In genomic region chr13:37059848-37060192, GRCh38 we compare ENCODE assay signal across 8 cellular contexts. TPM values are rescaled to one million over a fixed set of nuclear protein-coding genes. Genes with fewer than 3 reads are reported as not detected.
DNase-seq lines count a peak whose midpoint lies in the region; ATAC-seq, FAIRE-seq and TF ChIP-seq lines count a peak whose summit lies in the region.

No MANE protein-coding gene starts in this region.

- H3K27ac Mint-ChIP-seq in activated naive CD4-positive, alpha-beta T cell treated with anti-CD3 and anti-CD28 coated beads, Interleukin-2, amount 10 ng/mL, durations not matched to agents 7 days and 5 days: peak overlapping the region; percentile 91
- H3K27ac Mint-ChIP-seq in neural crest cell (ENCODE audit: unreplicated experiment): no peak overlapping the region

- peaks cover 5% of the 10 kb centered on the region for H3K9me3 Mint-ChIP-seq in activated naive CD4-positive, alpha-beta T cell treated with anti-CD3 and anti-CD28 coated beads, Interleukin-2, amount 10 ng/mL, durations not matched to agents 7 days and 5 days
- H3K9me3 Mint-ChIP-seq in neural crest cell: peaks cover 3% of the 10 kb centered on the region

- no peak for TF ChIP-seq POLR2A in H54 (IDR thresholded peaks at IDR 0.05; ENCODE audit: low read depth, low read length)

- H3K4me3 ChIP-seq in coronary artery: peak overlapping the region; percentile 81

- H3K4me1 Mint-ChIP-seq in activated naive CD4-positive, alpha-beta T cell treated with anti-CD3 and anti-CD28 coated beads, Interleukin-2, amount 10 ng/mL, durations not matched to agents 7 days and 5 days: peaks cover 34% of the 10 kb centered on the region
- H3K4me1 Mint-ChIP-seq in neural crest cell: peaks cover 16% of the 10 kb centered on the region

- TF ChIP-seq CTCF in coronary artery (IDR thresholded peaks at IDR 0.05): no peak
- no peak for TF ChIP-seq CTCF in neural crest cell (conservative IDR thresholded peaks at IDR 0.05)

- H3K36me3 Mint-ChIP-seq in activated naive CD4-positive, alpha-beta T cell treated with anti-CD3 and anti-CD28 coated beads, Interleukin-2, amount 10 ng/mL, durations not matched to agents 7 days and 5 days: peaks cover 23% of the 10 kb centered on the region
- peaks cover 8% of the 10 kb centered on the region for H3K36me3 Mint-ChIP-seq in neural crest cell (ENCODE audit: low read depth)

- no peak for DNase-seq in activated naive CD4-positive, alpha-beta T cell treated with anti-CD3 and anti-CD28 coated beads, Interleukin-2, amount 10 ng/mL, durations not matched to agents 7 days and 5 days
- no peak for DNase-seq in activated naive CD4-positive, alpha-beta T cell treated with anti-CD3 and anti-CD28 coated beads, Interleukin-2, amount 50 U/mL, for 16 hours
- DNase-seq in coronary artery (ENCODE audit: low spot score): no peak
- DNase-seq in neural crest cell (ENCODE audit: low read depth, low spot score): no peak
- DNase-seq in stimulated activated CD4-positive, alpha-beta T cell treated with anti-CD3 and anti-CD28 coated beads, Interleukin-15, amount 100 ng/mL, for 24 hours: no peak
- DNase-seq in H54 (ENCODE audit: insufficient read length, low spot score): no peak
- no peak for DNase-seq in stimulated activated naive CD4-positive, alpha-beta T cell treated with Interleukin-2 at 50 U/mL for 16 hours (lab: John Stamatoyannopoulos, UW)

- no peak for FAIRE-seq in H54 (lab: Jason Lieb, UNC)

- H3K27me3 Mint-ChIP-seq in activated naive CD4-positive, alpha-beta T cell treated with anti-CD3 and anti-CD28 coated beads, Interleukin-2, amount 10 ng/mL, durations not matched to agents 7 days and 5 days: no peaks in the 10 kb centered on the region
- peaks cover 3% of the 10 kb centered on the region for H3K27me3 Mint-ChIP-seq in neural crest cell (ENCODE audit: low read depth)

- ATAC-seq in HG03565 (IDR thresholded peaks at IDR 0.05; ENCODE audit: unreplicated experiment): peak; percentile 23

- CTCF ChIA-PET in activated naive CD4-positive, alpha-beta T cell treated with anti-CD3 and anti-CD28 coated beads, Interleukin-2, amount 10 ng/mL, durations not matched to agents 7 days and 5 days (lab: Charles Lee): no interaction called here

- peak overlapping the region; percentile 73 to 88 for H3K27ac ChIP-seq in coronary artery

- H3K4me3 Mint-ChIP-seq in activated naive CD4-positive, alpha-beta T cell treated with anti-CD3 and anti-CD28 coated beads, Interleukin-2, amount 10 ng/mL, durations not matched to agents 7 days and 5 days: peak overlapping the region; percentile 91
- peak overlapping the region; percentile 93 for H3K4me3 Mint-ChIP-seq in neural crest cell

RNA-seq across cellular contexts. Expression of gene SUPT20H, which starts 0.3 kb away (rescaled TPM):
- total RNA-seq in neural crest cell: 86.5 and 87.3 TPM in 2 replicates

RNA-seq across cellular contexts. Expression of gene CSNK1A1L, which starts 45.6 kb away (rescaled TPM):
- total RNA-seq in neural crest cell: not detected in 2 replicates

RNA-seq across cellular contexts. Expression of gene EXOSC8, which starts 59.2 kb away (rescaled TPM):
- total RNA-seq in neural crest cell: 107 and 116 TPM in 2 replicates
